ENCODE assay signal across 1 cellular context in the genomic region with DNA sequence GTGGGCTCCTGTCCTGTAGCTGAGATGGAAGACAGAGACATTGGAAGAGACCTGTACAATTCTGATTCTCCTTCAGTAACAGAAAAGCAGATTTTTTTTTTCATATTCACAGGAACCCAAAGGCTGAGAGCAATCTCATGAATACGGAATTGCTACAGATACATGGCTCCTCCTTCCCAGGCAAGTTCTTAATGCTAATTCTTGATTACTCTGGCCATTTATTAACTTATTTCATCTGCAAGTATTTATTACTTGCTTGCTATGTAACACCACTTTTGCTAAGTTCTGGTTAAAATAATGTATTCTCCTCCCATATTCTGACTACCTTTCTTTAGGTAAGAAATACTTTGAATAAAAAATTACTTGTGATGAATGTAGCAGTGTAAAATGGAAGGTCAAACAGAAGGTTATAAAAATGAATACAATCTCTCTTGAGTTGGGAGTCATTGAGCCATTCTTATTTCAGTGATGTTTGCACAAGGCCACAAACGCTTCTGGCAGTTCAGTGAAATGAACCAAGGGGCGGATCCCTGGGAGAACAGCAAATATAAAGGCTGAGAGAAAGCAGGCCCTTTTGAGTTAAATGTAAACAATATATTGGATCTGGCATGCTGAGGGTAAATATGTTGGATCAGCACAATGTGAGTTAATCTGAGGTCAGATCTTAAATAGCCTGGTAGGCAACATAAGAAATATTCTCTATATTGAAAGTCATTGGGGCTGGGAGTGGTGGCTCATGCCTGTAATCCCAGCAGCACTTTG.
TF ChIP-seq lines count a peak whose summit lies in the region.

No MANE protein-coding gene starts in this region.

TF ChIP-seq in HepG2, 621 proteins besides CTCF, POLR2A, EP300 and RAD21 (continued from another document and continues in another):
- TF ChIP-seq, protein P1, sequence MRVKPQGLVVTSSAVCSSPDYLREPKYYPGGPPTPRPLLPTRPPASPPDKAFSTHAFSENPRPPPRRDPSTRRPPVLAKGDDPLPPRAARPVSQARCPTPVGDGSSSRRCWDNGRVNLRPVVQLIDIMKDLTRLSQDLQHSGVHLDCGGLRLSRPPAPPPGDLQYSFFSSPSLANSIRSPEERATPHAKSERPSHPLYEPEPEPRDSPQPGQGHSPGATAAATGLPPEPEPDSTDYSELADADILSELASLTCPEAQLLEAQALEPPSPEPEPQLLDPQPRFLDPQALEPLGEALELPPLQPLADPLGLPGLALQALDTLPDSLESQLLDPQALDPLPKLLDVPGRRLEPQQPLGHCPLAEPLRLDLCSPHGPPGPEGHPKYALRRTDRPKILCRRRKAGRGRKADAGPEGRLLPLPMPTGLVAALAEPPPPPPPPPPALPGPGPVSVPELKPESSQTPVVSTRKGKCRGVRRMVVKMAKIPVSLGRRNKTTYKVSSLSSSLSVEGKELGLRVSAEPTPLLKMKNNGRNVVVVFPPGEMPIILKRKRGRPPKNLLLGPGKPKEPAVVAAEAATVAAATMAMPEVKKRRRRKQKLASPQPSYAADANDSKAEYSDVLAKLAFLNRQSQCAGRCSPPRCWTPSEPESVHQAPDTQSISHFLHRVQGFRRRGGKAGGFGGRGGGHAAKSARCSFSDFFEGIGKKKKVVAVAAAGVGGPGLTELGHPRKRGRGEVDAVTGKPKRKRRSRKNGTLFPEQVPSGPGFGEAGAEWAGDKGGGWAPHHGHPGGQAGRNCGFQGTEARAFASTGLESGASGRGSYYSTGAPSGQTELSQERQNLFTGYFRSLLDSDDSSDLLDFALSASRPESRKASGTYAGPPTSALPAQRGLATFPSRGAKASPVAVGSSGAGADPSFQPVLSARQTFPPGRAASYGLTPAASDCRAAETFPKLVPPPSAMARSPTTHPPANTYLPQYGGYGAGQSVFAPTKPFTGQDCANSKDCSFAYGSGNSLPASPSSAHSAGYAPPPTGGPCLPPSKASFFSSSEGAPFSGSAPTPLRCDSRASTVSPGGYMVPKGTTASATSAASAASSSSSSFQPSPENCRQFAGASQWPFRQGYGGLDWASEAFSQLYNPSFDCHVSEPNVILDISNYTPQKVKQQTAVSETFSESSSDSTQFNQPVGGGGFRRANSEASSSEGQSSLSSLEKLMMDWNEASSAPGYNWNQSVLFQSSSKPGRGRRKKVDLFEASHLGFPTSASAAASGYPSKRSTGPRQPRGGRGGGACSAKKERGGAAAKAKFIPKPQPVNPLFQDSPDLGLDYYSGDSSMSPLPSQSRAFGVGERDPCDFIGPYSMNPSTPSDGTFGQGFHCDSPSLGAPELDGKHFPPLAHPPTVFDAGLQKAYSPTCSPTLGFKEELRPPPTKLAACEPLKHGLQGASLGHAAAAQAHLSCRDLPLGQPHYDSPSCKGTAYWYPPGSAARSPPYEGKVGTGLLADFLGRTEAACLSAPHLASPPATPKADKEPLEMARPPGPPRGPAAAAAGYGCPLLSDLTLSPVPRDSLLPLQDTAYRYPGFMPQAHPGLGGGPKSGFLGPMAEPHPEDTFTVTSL (CRISPR knock-in tag; IDR thresholded peaks at IDR 0.05; ENCODE audit: borderline replicate concordance) = peak; percentile 50; the same call in 1 of the 2 replicates
- no peak for TF ChIP-seq ZFP62 (CRISPR knock-in tag; IDR thresholded peaks at IDR 0.05)
- no peak for TF ChIP-seq BRCA1 (CRISPR knock-in tag; IDR thresholded peaks at IDR 0.05)
- no peak for TF ChIP-seq ZSCAN29 (CRISPR knock-in tag; conservative IDR thresholded peaks at IDR 0.05)
- TF ChIP-seq ZNF292 (CRISPR knock-in tag; IDR thresholded peaks at IDR 0.05; ENCODE audit: borderline replicate concordance, low read depth) = no peak
- TF ChIP-seq ZFP41 (CRISPR knock-in tag; IDR thresholded peaks at IDR 0.05; ENCODE audit: borderline replicate concordance) = no peak
- TF ChIP-seq ZNF550 (CRISPR knock-in tag; IDR thresholded peaks at IDR 0.05; ENCODE audit: borderline replicate concordance) = no peak
- TF ChIP-seq KLF6 (CRISPR knock-in tag; IDR thresholded peaks at IDR 0.05) = no peak
- TF ChIP-seq JARID2 (CRISPR knock-in tag; IDR thresholded peaks at IDR 0.05; ENCODE audit: insufficient replicate concordance) = no peak
- TF ChIP-seq MEF2D (CRISPR knock-in tag; IDR thresholded peaks at IDR 0.05) = no peak
- no peak for TF ChIP-seq ZNF567 (CRISPR knock-in tag; IDR thresholded peaks at IDR 0.05; ENCODE audit: borderline replicate concordance)
- TF ChIP-seq ZNF614 (CRISPR knock-in tag; IDR thresholded peaks at IDR 0.05; ENCODE audit: borderline replicate concordance) = no peak
- TF ChIP-seq, protein P2, sequence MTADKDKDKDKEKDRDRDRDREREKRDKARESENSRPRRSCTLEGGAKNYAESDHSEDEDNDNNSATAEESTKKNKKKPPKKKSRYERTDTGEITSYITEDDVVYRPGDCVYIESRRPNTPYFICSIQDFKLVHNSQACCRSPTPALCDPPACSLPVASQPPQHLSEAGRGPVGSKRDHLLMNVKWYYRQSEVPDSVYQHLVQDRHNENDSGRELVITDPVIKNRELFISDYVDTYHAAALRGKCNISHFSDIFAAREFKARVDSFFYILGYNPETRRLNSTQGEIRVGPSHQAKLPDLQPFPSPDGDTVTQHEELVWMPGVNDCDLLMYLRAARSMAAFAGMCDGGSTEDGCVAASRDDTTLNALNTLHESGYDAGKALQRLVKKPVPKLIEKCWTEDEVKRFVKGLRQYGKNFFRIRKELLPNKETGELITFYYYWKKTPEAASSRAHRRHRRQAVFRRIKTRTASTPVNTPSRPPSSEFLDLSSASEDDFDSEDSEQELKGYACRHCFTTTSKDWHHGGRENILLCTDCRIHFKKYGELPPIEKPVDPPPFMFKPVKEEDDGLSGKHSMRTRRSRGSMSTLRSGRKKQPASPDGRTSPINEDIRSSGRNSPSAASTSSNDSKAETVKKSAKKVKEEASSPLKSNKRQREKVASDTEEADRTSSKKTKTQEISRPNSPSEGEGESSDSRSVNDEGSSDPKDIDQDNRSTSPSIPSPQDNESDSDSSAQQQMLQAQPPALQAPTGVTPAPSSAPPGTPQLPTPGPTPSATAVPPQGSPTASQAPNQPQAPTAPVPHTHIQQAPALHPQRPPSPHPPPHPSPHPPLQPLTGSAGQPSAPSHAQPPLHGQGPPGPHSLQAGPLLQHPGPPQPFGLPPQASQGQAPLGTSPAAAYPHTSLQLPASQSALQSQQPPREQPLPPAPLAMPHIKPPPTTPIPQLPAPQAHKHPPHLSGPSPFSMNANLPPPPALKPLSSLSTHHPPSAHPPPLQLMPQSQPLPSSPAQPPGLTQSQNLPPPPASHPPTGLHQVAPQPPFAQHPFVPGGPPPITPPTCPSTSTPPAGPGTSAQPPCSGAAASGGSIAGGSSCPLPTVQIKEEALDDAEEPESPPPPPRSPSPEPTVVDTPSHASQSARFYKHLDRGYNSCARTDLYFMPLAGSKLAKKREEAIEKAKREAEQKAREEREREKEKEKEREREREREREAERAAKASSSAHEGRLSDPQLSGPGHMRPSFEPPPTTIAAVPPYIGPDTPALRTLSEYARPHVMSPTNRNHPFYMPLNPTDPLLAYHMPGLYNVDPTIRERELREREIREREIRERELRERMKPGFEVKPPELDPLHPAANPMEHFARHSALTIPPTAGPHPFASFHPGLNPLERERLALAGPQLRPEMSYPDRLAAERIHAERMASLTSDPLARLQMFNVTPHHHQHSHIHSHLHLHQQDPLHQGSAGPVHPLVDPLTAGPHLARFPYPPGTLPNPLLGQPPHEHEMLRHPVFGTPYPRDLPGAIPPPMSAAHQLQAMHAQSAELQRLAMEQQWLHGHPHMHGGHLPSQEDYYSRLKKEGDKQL (CRISPR knock-in tag; IDR thresholded peaks at IDR 0.05; ENCODE audit: low read depth) = peak; percentile 97
- TF ChIP-seq TBX3 (IDR thresholded peaks at IDR 0.05; ENCODE audit: borderline replicate concordance) = peak; percentile 63; the same call in 1 of the 2 replicates
- no peak for TF ChIP-seq TARDBP (CRISPR knock-in tag; IDR thresholded peaks at IDR 0.05)
- no peak for TF ChIP-seq ZBTB3 (CRISPR knock-in tag; IDR thresholded peaks at IDR 0.05; ENCODE audit: borderline replicate concordance, low read depth)
- TF ChIP-seq, protein P3, sequence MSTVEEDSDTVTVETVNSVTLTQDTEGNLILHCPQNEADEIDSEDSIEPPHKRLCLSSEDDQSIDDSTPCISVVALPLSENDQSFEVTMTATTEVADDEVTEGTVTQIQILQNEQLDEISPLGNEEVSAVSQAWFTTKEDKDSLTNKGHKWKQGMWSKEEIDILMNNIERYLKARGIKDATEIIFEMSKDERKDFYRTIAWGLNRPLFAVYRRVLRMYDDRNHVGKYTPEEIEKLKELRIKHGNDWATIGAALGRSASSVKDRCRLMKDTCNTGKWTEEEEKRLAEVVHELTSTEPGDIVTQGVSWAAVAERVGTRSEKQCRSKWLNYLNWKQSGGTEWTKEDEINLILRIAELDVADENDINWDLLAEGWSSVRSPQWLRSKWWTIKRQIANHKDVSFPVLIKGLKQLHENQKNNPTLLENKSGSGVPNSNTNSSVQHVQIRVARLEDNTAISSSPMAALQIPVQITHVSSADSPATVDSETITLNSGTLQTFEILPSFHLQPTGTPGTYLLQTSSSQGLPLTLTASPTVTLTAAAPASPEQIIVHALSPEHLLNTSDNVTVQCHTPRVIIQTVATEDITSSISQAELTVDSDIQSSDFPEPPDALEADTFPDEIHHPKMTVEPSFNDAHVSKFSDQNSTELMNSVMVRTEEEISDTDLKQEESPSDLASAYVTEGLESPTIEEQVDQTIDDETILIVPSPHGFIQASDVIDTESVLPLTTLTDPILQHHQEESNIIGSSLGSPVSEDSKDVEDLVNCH (CRISPR knock-in tag; IDR thresholded peaks at IDR 0.05) = no peak
- TF ChIP-seq KLF12 (CRISPR knock-in tag; IDR thresholded peaks at IDR 0.05; ENCODE audit: borderline replicate concordance) = no peak
- no peak for TF ChIP-seq ZNF441 (CRISPR knock-in tag; IDR thresholded peaks at IDR 0.05; ENCODE audit: borderline replicate concordance)
- TF ChIP-seq SMARCE1 (IDR thresholded peaks at IDR 0.05; ENCODE audit: borderline replicate concordance) = no peak
- no peak for TF ChIP-seq ZKSCAN5 (CRISPR knock-in tag; IDR thresholded peaks at IDR 0.05)
- no peak for TF ChIP-seq NR3C1 (CRISPR knock-in tag; IDR thresholded peaks at IDR 0.05)
- TF ChIP-seq ELF3 (CRISPR knock-in tag; IDR thresholded peaks at IDR 0.05) = no peak
- no peak for TF ChIP-seq ZNF703 (CRISPR knock-in tag; IDR thresholded peaks at IDR 0.05; ENCODE audit: borderline replicate concordance)
- no peak for TF ChIP-seq NONO (IDR thresholded peaks at IDR 0.05)
- no peak for TF ChIP-seq NONO (CRISPR knock-in tag; conservative IDR thresholded peaks at IDR 0.05)
- TF ChIP-seq ZKSCAN1 (IDR thresholded peaks at IDR 0.05; ENCODE audit: low read length) = no peak
- peak; percentile 98 for TF ChIP-seq NR2F6 (IDR thresholded peaks at IDR 0.05)
- peak; percentile 83 for TF ChIP-seq NR2F6 (CRISPR knock-in tag; IDR thresholded peaks at IDR 0.05)
- TF ChIP-seq TAF1 (CRISPR knock-in tag; IDR thresholded peaks at IDR 0.05) = no peak
- no peak for TF ChIP-seq CCDC6 (CRISPR knock-in tag; IDR thresholded peaks at IDR 0.05)
- no peak for TF ChIP-seq ATF7-NPFF (CRISPR knock-in tag; IDR thresholded peaks at IDR 0.05; ENCODE audit: low read depth)
- TF ChIP-seq ZFP36L2 (CRISPR knock-in tag; IDR thresholded peaks at IDR 0.05) = no peak
- no peak for TF ChIP-seq ZNF282 (IDR thresholded peaks at IDR 0.05; ENCODE audit: partially characterized antibody)
- TF ChIP-seq ZNF558 (CRISPR knock-in tag; IDR thresholded peaks at IDR 0.05; ENCODE audit: borderline replicate concordance) = no peak
- TF ChIP-seq, protein P4, sequence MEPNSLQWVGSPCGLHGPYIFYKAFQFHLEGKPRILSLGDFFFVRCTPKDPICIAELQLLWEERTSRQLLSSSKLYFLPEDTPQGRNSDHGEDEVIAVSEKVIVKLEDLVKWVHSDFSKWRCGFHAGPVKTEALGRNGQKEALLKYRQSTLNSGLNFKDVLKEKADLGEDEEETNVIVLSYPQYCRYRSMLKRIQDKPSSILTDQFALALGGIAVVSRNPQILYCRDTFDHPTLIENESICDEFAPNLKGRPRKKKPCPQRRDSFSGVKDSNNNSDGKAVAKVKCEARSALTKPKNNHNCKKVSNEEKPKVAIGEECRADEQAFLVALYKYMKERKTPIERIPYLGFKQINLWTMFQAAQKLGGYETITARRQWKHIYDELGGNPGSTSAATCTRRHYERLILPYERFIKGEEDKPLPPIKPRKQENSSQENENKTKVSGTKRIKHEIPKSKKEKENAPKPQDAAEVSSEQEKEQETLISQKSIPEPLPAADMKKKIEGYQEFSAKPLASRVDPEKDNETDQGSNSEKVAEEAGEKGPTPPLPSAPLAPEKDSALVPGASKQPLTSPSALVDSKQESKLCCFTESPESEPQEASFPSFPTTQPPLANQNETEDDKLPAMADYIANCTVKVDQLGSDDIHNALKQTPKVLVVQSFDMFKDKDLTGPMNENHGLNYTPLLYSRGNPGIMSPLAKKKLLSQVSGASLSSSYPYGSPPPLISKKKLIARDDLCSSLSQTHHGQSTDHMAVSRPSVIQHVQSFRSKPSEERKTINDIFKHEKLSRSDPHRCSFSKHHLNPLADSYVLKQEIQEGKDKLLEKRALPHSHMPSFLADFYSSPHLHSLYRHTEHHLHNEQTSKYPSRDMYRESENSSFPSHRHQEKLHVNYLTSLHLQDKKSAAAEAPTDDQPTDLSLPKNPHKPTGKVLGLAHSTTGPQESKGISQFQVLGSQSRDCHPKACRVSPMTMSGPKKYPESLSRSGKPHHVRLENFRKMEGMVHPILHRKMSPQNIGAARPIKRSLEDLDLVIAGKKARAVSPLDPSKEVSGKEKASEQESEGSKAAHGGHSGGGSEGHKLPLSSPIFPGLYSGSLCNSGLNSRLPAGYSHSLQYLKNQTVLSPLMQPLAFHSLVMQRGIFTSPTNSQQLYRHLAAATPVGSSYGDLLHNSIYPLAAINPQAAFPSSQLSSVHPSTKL (CRISPR knock-in tag; IDR thresholded peaks at IDR 0.05) = peak; percentile 88
- no peak for TF ChIP-seq ZNF773 (CRISPR knock-in tag; IDR thresholded peaks at IDR 0.05; ENCODE audit: borderline replicate concordance)
- no peak for TF ChIP-seq ZMYM4 (CRISPR knock-in tag; IDR thresholded peaks at IDR 0.05)
- no peak for TF ChIP-seq FIP1L1 (IDR thresholded peaks at IDR 0.05; ENCODE audit: borderline replicate concordance, insufficient read depth, low read depth, low read length)
- TF ChIP-seq, protein P5, sequence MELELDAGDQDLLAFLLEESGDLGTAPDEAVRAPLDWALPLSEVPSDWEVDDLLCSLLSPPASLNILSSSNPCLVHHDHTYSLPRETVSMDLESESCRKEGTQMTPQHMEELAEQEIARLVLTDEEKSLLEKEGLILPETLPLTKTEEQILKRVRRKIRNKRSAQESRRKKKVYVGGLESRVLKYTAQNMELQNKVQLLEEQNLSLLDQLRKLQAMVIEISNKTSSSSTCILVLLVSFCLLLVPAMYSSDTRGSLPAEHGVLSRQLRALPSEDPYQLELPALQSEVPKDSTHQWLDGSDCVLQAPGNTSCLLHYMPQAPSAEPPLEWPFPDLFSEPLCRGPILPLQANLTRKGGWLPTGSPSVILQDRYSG (CRISPR knock-in tag; IDR thresholded peaks at IDR 0.05) = no peak
- TF ChIP-seq MTF2 (CRISPR knock-in tag; IDR thresholded peaks at IDR 0.05; ENCODE audit: borderline replicate concordance) = no peak
- TF ChIP-seq CREB1 (IDR thresholded peaks at IDR 0.05) = no peak
- 0 out of 2 replicates have a peak, but pooled peaks have one; percentile 26 for TF ChIP-seq CREB1 (CRISPR knock-in tag; IDR thresholded peaks at IDR 0.05)
- TF ChIP-seq DNMT3B (CRISPR knock-in tag; conservative IDR thresholded peaks at IDR 0.05) = no peak
- no peak for TF ChIP-seq SNAI1 (CRISPR knock-in tag; IDR thresholded peaks at IDR 0.05; ENCODE audit: borderline replicate concordance)
- no peak for TF ChIP-seq SMAD1 (CRISPR knock-in tag; IDR thresholded peaks at IDR 0.05; ENCODE audit: borderline replicate concordance, low read depth)
- no peak for TF ChIP-seq ZNF615 (CRISPR knock-in tag; IDR thresholded peaks at IDR 0.05; ENCODE audit: borderline replicate concordance)
